ENCODE assay signal across 24 cellular contexts in the genomic region with DNA sequence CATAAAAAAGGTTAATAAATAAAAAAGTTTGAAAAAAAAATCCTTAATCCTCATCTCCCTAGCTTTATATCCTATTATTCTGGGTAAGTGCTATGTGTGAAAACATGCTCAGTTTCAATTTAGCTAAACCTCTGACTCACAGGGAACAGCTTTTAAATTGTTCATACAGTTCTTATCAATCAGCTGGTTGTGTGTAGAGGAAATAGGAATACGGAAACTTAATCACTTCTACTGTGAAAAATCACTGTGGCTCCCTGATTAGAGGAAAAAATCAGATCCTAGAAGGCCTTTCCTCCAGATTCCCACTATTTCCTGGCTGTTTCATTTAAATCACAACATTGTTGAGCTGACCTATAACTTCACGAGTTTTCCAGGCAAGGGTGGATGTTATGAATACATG.
DNase-seq lines count a peak whose midpoint lies in the region; ATAC-seq, FAIRE-seq and TF ChIP-seq lines count a peak whose summit lies in the region.
"Had no signal": no experiment of that assay in that cellular context is flagged by ENCODE, and none has a peak within 500 bp of the region (broad histone marks: within the 10 kb centered on the region; RNA-seq: fewer than 3 reads in every experiment).

No MANE protein-coding gene starts in this region.

- peaks cover 0 to 3% of the 10 kb centered on the region in 2 experiments for H3K36me3 ChIP-seq in endothelial cell of umbilical vein (ENCODE audit: control insufficient read depth in 2 of 2, extremely low read depth in 1 of 2, insufficient read depth in 2 of 2, low read length in 2 of 2)
- no peaks in the 10 kb centered on the region for H3K36me3 ChIP-seq in mesendoderm (ENCODE audit: control insufficient read depth, insufficient read depth, low read length)

- no peaks in the 10 kb centered on the region for H3K27me3 Mint-ChIP-seq in activated CD4-positive, alpha-beta T cell treated with anti-CD3 and anti-CD28 coated beads for 36 hours
- no peaks in the 10 kb centered on the region for H3K27me3 Mint-ChIP-seq in activated T-helper 17 cell treated with anti-CD3 and anti-CD28 coated beads, Interleukin-2, amount 50 U/mL, for 72 hours
- H3K27me3 Mint-ChIP-seq in activated CD4-positive, alpha-beta memory T cell treated with anti-CD3 and anti-CD28 coated beads for 36 hours, result no peaks in the 10 kb centered on the region
- H3K27me3 Mint-ChIP-seq: CD4-positive, alpha-beta memory T cell had no signal

- TF ChIP-seq CTCF in endothelial cell of umbilical vein (IDR thresholded peaks at IDR 0.05; ENCODE audit: extremely low read depth in 1 of 2, insufficient read depth in 1 of 2, low read depth in 1 of 2, low read length in 2 of 2), result no peak

- no peak overlapping the region for H3K56ac ChIP-seq in mesendoderm (ENCODE audit: low read length)

- H3K23ac ChIP-seq in mesendoderm (ENCODE audit: low read length), result no peak overlapping the region

- ATAC-seq in activated CD4-positive, alpha-beta T cell treated with anti-CD3 and anti-CD28 coated beads for 36 hours, result peak; percentile 49
- ATAC-seq in activated T-helper 17 cell treated with anti-CD3 and anti-CD28 coated beads, Interleukin-2, amount 50 U/mL, for 72 hours (replicated peaks), result peak; percentile 43
- ATAC-seq in HG02981 (IDR thresholded peaks at IDR 0.05; ENCODE audit: unreplicated experiment), result no peak
- no peak for ATAC-seq in GM18909 (IDR thresholded peaks at IDR 0.05; ENCODE audit: poor library complexity, unreplicated experiment)
- ATAC-seq: A549, HCT116 had no signal

- peaks cover 3% of the 10 kb centered on the region for H3K4me1 Mint-ChIP-seq in activated CD4-positive, alpha-beta T cell treated with anti-CD3 and anti-CD28 coated beads for 36 hours
- H3K4me1 Mint-ChIP-seq in activated T-helper 17 cell treated with anti-CD3 and anti-CD28 coated beads, Interleukin-2, amount 50 U/mL, for 72 hours, result peaks cover 6% of the 10 kb centered on the region
- H3K4me1 Mint-ChIP-seq in activated CD4-positive, alpha-beta memory T cell treated with anti-CD3 and anti-CD28 coated beads for 36 hours (ENCODE audit: low read depth), result peaks cover 3% of the 10 kb centered on the region
- H3K4me1 Mint-ChIP-seq: CD4-positive, alpha-beta memory T cell had no signal

- no peaks in the 10 kb centered on the region for H3K79me2 ChIP-seq in endothelial cell of umbilical vein (ENCODE audit: control insufficient read depth, insufficient read depth, low read length)
- no peaks in the 10 kb centered on the region for H3K79me2 ChIP-seq in mesendoderm (ENCODE audit: control insufficient read depth, insufficient read depth, low read length)

- no CpG with 5 or more reads among the region's 2 CpGs for WGBS in mesendoderm (ENCODE audit: extremely low coverage, insufficient coverage, low lambda C conversion rate)

- H4K20me1 ChIP-seq in endothelial cell of umbilical vein (replicated peaks; ENCODE audit: control insufficient read depth, extremely low read depth, insufficient read depth, low read length), result no peaks in the 10 kb centered on the region
- H4K20me1 ChIP-seq: BLaER1 had no signal

- H3K9me3 Mint-ChIP-seq in activated CD4-positive, alpha-beta T cell treated with anti-CD3 and anti-CD28 coated beads for 36 hours (ENCODE audit: low read depth), result peaks cover 11% of the 10 kb centered on the region
- peaks cover 3% of the 10 kb centered on the region for H3K9me3 Mint-ChIP-seq in activated T-helper 17 cell treated with anti-CD3 and anti-CD28 coated beads, Interleukin-2, amount 50 U/mL, for 72 hours
- H3K9me3 Mint-ChIP-seq in activated CD4-positive, alpha-beta memory T cell treated with anti-CD3 and anti-CD28 coated beads for 36 hours, result peaks cover 9% of the 10 kb centered on the region

- no peak overlapping the region for H4K8ac ChIP-seq in mesendoderm (ENCODE audit: low read depth, low read length)

- no peak for DNase-seq in activated CD4-positive, alpha-beta T cell treated with anti-CD3 and anti-CD28 coated beads for 36 hours
- DNase-seq in activated CD4-positive, alpha-beta T cell treated with anti-CD3 and anti-CD28 coated beads for 48 hours, result no peak
- DNase-seq in endothelial cell of umbilical vein (ENCODE audit: low read depth, low spot score), result peak; percentile 88
- DNase-seq in mesendoderm, result no peak
- DNase-seq in activated CD4-positive, alpha-beta memory T cell treated with anti-CD3 and anti-CD28 coated beads for 36 hours, result no peak
- DNase-seq: AML-193; CD4-positive, alpha-beta memory T cell; DMS153; DMS79; GDM1; GOT3; H7; HFFc6 had no signal

- H2BK15ac ChIP-seq in mesendoderm (replicated peaks; ENCODE audit: low read depth), result no peak overlapping the region

- peak overlapping the region; percentile 21 for H3K27ac ChIP-seq in endothelial cell of umbilical vein (ENCODE audit: insufficient read depth, low read depth, low read length)
- H3K27ac ChIP-seq in mesendoderm (ENCODE audit: low read depth, low read length), result no peak overlapping the region
- H3K27ac ChIP-seq: 22Rv1, A549, BLaER1 had no signal

- H2BK5ac ChIP-seq in mesendoderm (ENCODE audit: low read length), result no peak overlapping the region

- no peak overlapping the region for H3K27ac Mint-ChIP-seq in activated CD4-positive, alpha-beta T cell treated with anti-CD3 and anti-CD28 coated beads for 36 hours
- H3K27ac Mint-ChIP-seq in activated T-helper 17 cell treated with anti-CD3 and anti-CD28 coated beads, Interleukin-2, amount 50 U/mL, for 72 hours, result no peak overlapping the region
- H3K27ac Mint-ChIP-seq in activated CD4-positive, alpha-beta memory T cell treated with anti-CD3 and anti-CD28 coated beads for 36 hours, result no peak overlapping the region
- H3K27ac Mint-ChIP-seq: CD14-positive monocyte; CD4-positive, alpha-beta memory T cell; HFFc6 had no signal

- H2BK120ac ChIP-seq in mesendoderm (ENCODE audit: low read depth, low read length), result no peak overlapping the region

- H3K4me2 ChIP-seq in endothelial cell of umbilical vein (ENCODE audit: insufficient read depth, low read length), result peak overlapping the region; percentile 21
- no peak overlapping the region for H3K4me2 ChIP-seq in mesendoderm (ENCODE audit: low read length)
- H3K4me2 ChIP-seq: A549, BLaER1 had no signal

- no peaks in the 10 kb centered on the region for H3K9me3 ChIP-seq in endothelial cell of umbilical vein (replicated peaks; ENCODE audit: control insufficient read depth, insufficient read depth, low read length)
- H3K9me3 ChIP-seq: A549 had no signal

- H3K4me3 ChIP-seq in endothelial cell of umbilical vein (replicated peaks in 1 of 3; ENCODE audit: insufficient read depth in 1 of 3, low read depth in 1 of 3, low read length in 3 of 3) (no peak overlapping the region), mesendoderm (ENCODE audit: low read length) (peak overlapping the region; percentile 5)
- H3K4me3 ChIP-seq: A549, BLaER1 had no signal

- CTCF ChIA-PET in activated CD4-positive, alpha-beta T cell treated with anti-CD3 and anti-CD28 coated beads for 36 hours (lab: Charles Lee), result interaction anchor here (0.6 to 1.2 kb wide), 2 partner anchors 254 to 491 kb away, joined by 3 read pairs; no protein-coding TSS in a partner anchor
- CTCF ChIA-PET in endothelial cell of umbilical vein (lab: Charles Lee), result interaction anchor here (0.8 to 1.3 kb wide), 3 partner anchors 9 to 121 kb away, joined by 3 to 5 read pairs (median 3); partner anchors contain the start of gene MARCHF3
- CTCF ChIA-PET in activated CD4-positive, alpha-beta memory T cell treated with anti-CD3 and anti-CD28 coated beads for 36 hours (lab: Charles Lee), result no interaction called here

- peaks cover 33% of the 10 kb centered on the region for H3K36me3 Mint-ChIP-seq in activated CD4-positive, alpha-beta T cell treated with anti-CD3 and anti-CD28 coated beads for 36 hours (ENCODE audit: low read depth)
- H3K36me3 Mint-ChIP-seq in activated T-helper 17 cell treated with anti-CD3 and anti-CD28 coated beads, Interleukin-2, amount 50 U/mL, for 72 hours (ENCODE audit: low read depth), result peaks cover 19% of the 10 kb centered on the region
- H3K36me3 Mint-ChIP-seq in activated CD4-positive, alpha-beta memory T cell treated with anti-CD3 and anti-CD28 coated beads for 36 hours, result peaks cover 26% of the 10 kb centered on the region

- H3K4me1 ChIP-seq in endothelial cell of umbilical vein (ENCODE audit: control insufficient read depth, extremely low read depth, insufficient read depth, low read length), result peaks cover 7% of the 10 kb centered on the region
- H3K4me1 ChIP-seq in mesendoderm (ENCODE audit: control insufficient read depth, low read depth, low read length), result peaks cover 3% of the 10 kb centered on the region
- H3K4me1 ChIP-seq: A549 had no signal

- no TSS peak for BruUV-seq in endothelial cell of umbilical vein (replicated peaks; lab: Mats Ljungman, UMichigan)

- no peak overlapping the region for H3K9ac ChIP-seq in endothelial cell of umbilical vein (replicated peaks; ENCODE audit: extremely low read depth, insufficient read depth, low read length)
- H3K9ac ChIP-seq in mesendoderm (ENCODE audit: low read length), result no peak overlapping the region
- H3K9ac ChIP-seq: BLaER1 had no signal

- no peak overlapping the region for H2AK5ac ChIP-seq in mesendoderm (ENCODE audit: low read length)

- no peaks in the 10 kb centered on the region for H3K79me1 ChIP-seq in mesendoderm (ENCODE audit: low read length)

- H3K4ac ChIP-seq in mesendoderm (ENCODE audit: low read depth, low read length), result no peak overlapping the region

- no peaks in the 10 kb centered on the region for H3K27me3 ChIP-seq in endothelial cell of umbilical vein (ENCODE audit: control insufficient read depth in 2 of 2, insufficient read depth in 2 of 2, low read length in 2 of 2)
- no peaks in the 10 kb centered on the region for H3K27me3 ChIP-seq in mesendoderm (ENCODE audit: insufficient read depth, low read length, poor library complexity)
- H3K27me3 ChIP-seq: BLaER1 had no signal

- POLR2A ChIA-PET in activated CD4-positive, alpha-beta T cell treated with anti-CD3 and anti-CD28 coated beads for 36 hours (lab: Charles Lee), result interaction anchor here (0.6 kb wide), 1 partner anchor 22 kb away, joined by 4 read pairs; no protein-coding TSS in a partner anchor
- POLR2A ChIA-PET in endothelial cell of umbilical vein (lab: Charles Lee), result no interaction called here
- POLR2A ChIA-PET in activated CD4-positive, alpha-beta memory T cell treated with anti-CD3 and anti-CD28 coated beads for 36 hours (lab: Charles Lee), result no interaction called here

- no peak overlapping the region for H4K5ac ChIP-seq in mesendoderm (ENCODE audit: low read length)

- intact Hi-C loops in activated CD4-positive, alpha-beta T cell treated with anti-CD3 and anti-CD28 coated beads for 36 hours (cut with DNase I, micrococcal nuclease), result no loop called here
- intact Hi-C loops in endothelial cell of umbilical vein (cut with micrococcal nuclease), result no loop called here
- intact Hi-C loops in activated CD4-positive, alpha-beta memory T cell treated with anti-CD3 and anti-CD28 coated beads for 36 hours (cut with micrococcal nuclease), result no loop called here

- H3K9me1 ChIP-seq in endothelial cell of umbilical vein (replicated peaks; ENCODE audit: control insufficient read depth, extremely low read depth, insufficient read depth, low read length), result no peaks in the 10 kb centered on the region

- peak; percentile 79 for FAIRE-seq in endothelial cell of umbilical vein (lab: Jason Lieb, UNC)
- FAIRE-seq: A549, GM12892, GM18507, HTR-8/SVneo had no signal

- no peak overlapping the region for H3K4me3 Mint-ChIP-seq in activated CD4-positive, alpha-beta T cell treated with anti-CD3 and anti-CD28 coated beads for 36 hours
- H3K4me3 Mint-ChIP-seq in activated T-helper 17 cell treated with anti-CD3 and anti-CD28 coated beads, Interleukin-2, amount 50 U/mL, for 72 hours, result no peak overlapping the region
- H3K4me3 Mint-ChIP-seq in activated CD4-positive, alpha-beta memory T cell treated with anti-CD3 and anti-CD28 coated beads for 36 hours, result no peak overlapping the region
- H3K4me3 Mint-ChIP-seq: CD14-positive monocyte; CD4-positive, alpha-beta memory T cell; HFFc6 had no signal

- no peak for TF ChIP-seq POLR2A in endothelial cell of umbilical vein (IDR thresholded peaks at IDR 0.05; ENCODE audit: low read depth, low read length)

- no peak overlapping the region for H3K18ac ChIP-seq in mesendoderm (ENCODE audit: low read length)

- H2AFZ ChIP-seq in endothelial cell of umbilical vein (ENCODE audit: low read depth, low read length), result no peak overlapping the region

- dilution Hi-C loops in endothelial cell of umbilical vein (cut with MboI; ENCODE audit: extremely low pct_ligation_motif_present, low sequenced_read_pairs), result no loop called here

Comparison
In these comparisons a context has a peak if more than half of its experiments do, and no peak if none do; other contexts are left out.
1. ATAC-seq: peak in activated CD4-positive, alpha-beta T cell treated with anti-CD3 and anti-CD28 coated beads for 36 hours (single experiment) and activated T-helper 17 cell treated with anti-CD3 and anti-CD28 coated beads, Interleukin-2, amount 50 U/mL, for 72 hours (single experiment); none in HG02981 (single experiment) and GM18909 (single experiment).